Comparison of ENCODE assay signal across 13 cellular contexts in genomic region chr4:108113229-108113628, GRCh38. TPM values are rescaled to one million over a fixed set of nuclear protein-coding genes. Genes with fewer than 3 reads are reported as not detected.
A peak's percentile ranks its signal among the peaks of the same experiment; 100 is the strongest.
DNase-seq lines count a peak whose midpoint lies in the region; ATAC-seq and TF ChIP-seq lines count a peak whose summit lies in the region.
"Had no signal": no experiment of that assay in that cellular context is flagged by ENCODE, and none has a peak within 500 bp of the region (broad histone marks: within the 10 kb centered on the region; RNA-seq: fewer than 3 reads in every experiment).

No MANE protein-coding gene starts in this region.

- ATAC-seq in DND-41 (ENCODE audit: insufficient read depth, low read depth) = peak; percentile 29; the same call in 2 of the 3 replicates
- peak; percentile 43 to 58 (median 50) for ATAC-seq in natural killer cell
- ATAC-seq: PC-3, psoas muscle had no signal

- peaks cover 71% of the 10 kb centered on the region for H3K36me3 Mint-ChIP-seq in activated naive CD4-positive, alpha-beta T cell treated with anti-CD3 and anti-CD28 coated beads for 36 hours (ENCODE audit: low read depth)
- H3K36me3 Mint-ChIP-seq in natural killer cell = no peaks in the 10 kb centered on the region

- H3K4me1 ChIP-seq in DND-41 (ENCODE audit: insufficient read depth, low read length) = peaks cover 77% of the 10 kb centered on the region
- H3K4me1 ChIP-seq: left ventricle myocardium inferior, psoas muscle had no signal

- peaks cover 98% of the 10 kb centered on the region for H3K36me3 ChIP-seq in DND-41 (ENCODE audit: insufficient read depth, low read length)
- H3K36me3 ChIP-seq: left ventricle myocardium inferior had no signal

- H3K9me3 Mint-ChIP-seq in activated naive CD4-positive, alpha-beta T cell treated with anti-CD3 and anti-CD28 coated beads for 36 hours = no peaks in the 10 kb centered on the region
- no peaks in the 10 kb centered on the region for H3K9me3 Mint-ChIP-seq in natural killer cell

- peaks cover 98% of the 10 kb centered on the region for H4K20me1 ChIP-seq in DND-41 (ENCODE audit: insufficient read depth, low read length)

- H3K27ac ChIP-seq in DND-41 (ENCODE audit: low read length) (no peak overlapping the region), coronary artery (no peak overlapping the region)
- H3K27ac ChIP-seq: left ventricle myocardium inferior, psoas muscle had no signal

- no peak for TF ChIP-seq CTCF in DND-41 (IDR thresholded peaks at IDR 0.05; ENCODE audit: borderline replicate concordance, extremely low read depth, low read length, poor library complexity, severe bottlenecking)
- TF ChIP-seq CTCF in natural killer cell (IDR thresholded peaks at IDR 0.05) = no peak
- TF ChIP-seq CTCF in coronary artery (IDR thresholded peaks at IDR 0.05) = no peak

- H3K9me3 ChIP-seq in DND-41 (ENCODE audit: insufficient read depth, low read length, severe bottlenecking) = no peaks in the 10 kb centered on the region
- H3K9me3 ChIP-seq: left ventricle myocardium inferior, psoas muscle had no signal

- intact Hi-C loops in activated naive CD4-positive, alpha-beta T cell treated with anti-CD3 and anti-CD28 coated beads for 36 hours (cut with micrococcal nuclease) = no loop called here
- intact Hi-C loops in natural killer cell (cut with micrococcal nuclease) = no loop called here

- H3K4me3 ChIP-seq in DND-41 (ENCODE audit: low read depth in 1 of 2, low read length in 2 of 2) (no peak overlapping the region), coronary artery (no peak overlapping the region)
- H3K4me3 ChIP-seq: left ventricle myocardium inferior, psoas muscle had no signal

- DNase-seq in DND-41 (peak; percentile 37), T-helper 9 cell (peak; percentile 14), natural killer cell (no peak), islet precursor cell (no peak), HCEC 1CT (no peak), coronary artery (ENCODE audit: low spot score) (no peak), HT-29 (ENCODE audit: low spot score) (no peak)
- DNase-seq in activated naive CD4-positive, alpha-beta T cell treated with anti-CD3 and anti-CD28 coated beads for 36 hours = peak; percentile 46
- DNase-seq: cerebellar nuclear complex, left ventricle myocardium inferior, NCI-H1694 treated with DMSO at 0.1 percent for 48 hours, PC-3 had no signal

- H3K4me3 Mint-ChIP-seq in activated naive CD4-positive, alpha-beta T cell treated with anti-CD3 and anti-CD28 coated beads for 36 hours = peak overlapping the region; percentile 49
- H3K4me3 Mint-ChIP-seq in natural killer cell = peak overlapping the region; percentile 70

- peaks cover 98% of the 10 kb centered on the region for H3K4me1 Mint-ChIP-seq in activated naive CD4-positive, alpha-beta T cell treated with anti-CD3 and anti-CD28 coated beads for 36 hours (ENCODE audit: low read depth)
- peaks cover 78 to 85% of the 10 kb centered on the region in 2 donors for H3K4me1 Mint-ChIP-seq in natural killer cell

- H3K27me3 Mint-ChIP-seq in activated naive CD4-positive, alpha-beta T cell treated with anti-CD3 and anti-CD28 coated beads for 36 hours (ENCODE audit: low read depth) = no peaks in the 10 kb centered on the region
- no peaks in the 10 kb centered on the region for H3K27me3 Mint-ChIP-seq in natural killer cell (ENCODE audit: low read depth in 2 of 2)

- H3K27me3 ChIP-seq in DND-41 (ENCODE audit: insufficient read depth, low read length, poor library complexity) = no peaks in the 10 kb centered on the region

- H3K27ac Mint-ChIP-seq in activated naive CD4-positive, alpha-beta T cell treated with anti-CD3 and anti-CD28 coated beads for 36 hours = peak overlapping the region; percentile 96
- H3K27ac Mint-ChIP-seq in natural killer cell = peak overlapping the region; percentile 43 to 77

- H2AFZ ChIP-seq in DND-41 (ENCODE audit: low read depth, low read length) = no peak overlapping the region

- CTCF ChIA-PET in activated naive CD4-positive, alpha-beta T cell treated with anti-CD3 and anti-CD28 coated beads for 36 hours (lab: Charles Lee) = interaction anchor here (0.8 to 1.8 kb wide), 6 partner anchors 11 to 94 kb away, joined by 3 to 8 read pairs (median 4); no protein-coding TSS in a partner anchor

- no peak overlapping the region for H3K9ac ChIP-seq in DND-41 (ENCODE audit: low read depth, low read length)

- no peak overlapping the region for H3K4me2 ChIP-seq in DND-41 (ENCODE audit: insufficient read depth, low read length)

- peaks cover 100% of the 10 kb centered on the region for H3K79me2 ChIP-seq in DND-41 (ENCODE audit: insufficient read depth, low read length)

RNA-seq across cellular contexts. Expression of gene LEF1, which starts 55.5 kb away (rescaled TPM):
- 100 to 1,000 TPM; 350 to 367 TPM for total RNA-seq in activated naive CD4-positive, alpha-beta T cell treated with anti-CD3 and anti-CD28 coated beads for 36 hours
- total RNA-seq in natural killer cell = 10 to 100 TPM; 18.7 to 39.8 (median 24.5) TPM
- total RNA-seq in HT-29 (2014; rRNA removed; shearing (Covaris generic)) = 0.10 and 0.21 TPM in 2 replicates

Comparison
In these comparisons a context has a peak if more than half of its experiments do, and no peak if none do; other contexts are left out.
1. DNase-seq: peak in DND-41 (single experiment), T-helper 9 cell (single experiment) and activated naive CD4-positive, alpha-beta T cell treated with anti-CD3 and anti-CD28 coated beads for 36 hours (single experiment); none in natural killer cell (single experiment), islet precursor cell (single experiment), HCEC 1CT (single experiment), coronary artery (single experiment) and HT-29 (single experiment).
2. RNA of gene LEF1, which starts 55.5 kb away (total RNA-seq): 350 to 367 TPM in activated naive CD4-positive, alpha-beta T cell treated with anti-CD3 and anti-CD28 coated beads for 36 hours and 18.7 to 39.8 TPM in natural killer cell; 0.10 to 0.21 TPM in HT-29; every median in the first group is over 10 times any median in the second.